In the genomic region with DNA sequence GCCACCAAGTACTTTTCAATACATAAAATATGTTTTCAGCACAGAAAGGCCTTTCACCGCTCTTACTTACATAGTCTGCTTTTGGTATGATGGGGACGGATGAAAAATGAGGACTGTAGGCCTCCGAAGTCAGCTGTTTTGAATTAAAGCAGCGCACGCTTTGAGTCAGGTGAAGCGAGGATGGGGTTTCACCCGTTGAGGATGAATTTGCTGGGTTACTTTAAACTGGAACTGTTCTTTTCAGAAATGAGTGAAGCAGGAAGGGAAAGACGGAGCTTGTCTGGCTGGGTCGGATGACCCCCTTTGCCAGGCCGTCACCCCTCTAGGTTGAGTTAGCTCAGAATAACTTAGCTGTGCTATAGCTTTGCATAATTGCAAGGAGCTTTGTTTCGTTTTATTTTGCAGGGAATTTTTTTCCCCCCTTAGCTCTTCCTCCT, we compare ENCODE assay signal across 8 cellular contexts. TPM values are rescaled to one million over a fixed set of nuclear protein-coding genes. Genes with fewer than 3 reads are reported as not detected.
A peak's percentile ranks its signal among the peaks of the same experiment; 100 is the strongest.
DNase-seq lines count a peak whose midpoint lies in the region; ATAC-seq and TF ChIP-seq lines count a peak whose summit lies in the region.

No MANE protein-coding gene starts in this region.

- peaks cover 0 to 2% (median 0%) of the 10 kb centered on the region in 3 donors for H3K27me3 Mint-ChIP-seq in CD14-positive monocyte (ENCODE audit: low read depth in 3 of 3)

- peak overlapping the region; percentile 63 for H3K27ac ChIP-seq in hepatocyte

- H3K4me2 ChIP-seq in hepatocyte, result no peak overlapping the region

- DNase-seq in CD14-positive monocyte (ENCODE audit: low spot score), result no peak
- no peak for DNase-seq in NB4 (ENCODE audit: low read depth)
- no peak for DNase-seq in hepatocyte (ENCODE audit: low spot score)
- DNase-seq in SW 1271 (lab: John Stamatoyannopoulos, UW), result no peak
- no peak for DNase-seq in NCI-H226

- peaks cover 74% of the 10 kb centered on the region for H3K4me1 Mint-ChIP-seq in CD14-positive monocyte

- 83% methylated on average over 11 of the region's 11 CpGs for WGBS in hepatocyte (ENCODE audit: low lambda C conversion rate, missing lambda C conversion rate)

- no peaks in the 10 kb centered on the region for H3K9me2 ChIP-seq in hepatocyte (replicated peaks; ENCODE audit: insufficient read depth)

- no peaks in the 10 kb centered on the region for H3K36me3 ChIP-seq in hepatocyte (replicated peaks; ENCODE audit: insufficient read depth, low read depth)

- H3K4me1 ChIP-seq in hepatocyte (ENCODE audit: insufficient read depth), result peaks cover 32% of the 10 kb centered on the region

- no peaks in the 10 kb centered on the region for H3K9me3 ChIP-seq in hepatocyte (ENCODE audit: low read depth)

- peak overlapping the region; percentile 99 to 100 (median 100) for H3K27ac Mint-ChIP-seq in CD14-positive monocyte

- H4K20me1 ChIP-seq in hepatocyte (ENCODE audit: insufficient read depth, poor library complexity, severe bottlenecking), result peaks cover 89% of the 10 kb centered on the region

- TF ChIP-seq POLR2A in NB4 (IDR thresholded peaks at IDR 0.05; ENCODE audit: extremely low read depth, insufficient read length), result no peak

- H3K27me3 ChIP-seq in hepatocyte, result no peaks in the 10 kb centered on the region

- H3K9me3 Mint-ChIP-seq in CD14-positive monocyte, result no peaks in the 10 kb centered on the region

- H3K36me3 Mint-ChIP-seq in CD14-positive monocyte, result peaks cover 0 to 16% of the 10 kb centered on the region in 2 donors

- H2AFZ ChIP-seq in hepatocyte, result no peak overlapping the region

- H3K4me3 ChIP-seq in NB4 (ENCODE audit: low read depth, low read length), result peak overlapping the region; percentile 51
- H3K4me3 ChIP-seq in hepatocyte, result no peak overlapping the region

- TF ChIP-seq CTCF in CD14-positive monocyte (IDR thresholded peaks at IDR 0.05), result no peak
- no peak for TF ChIP-seq CTCF in NB4 (IDR thresholded peaks at IDR 0.05; ENCODE audit: low read depth, low read length)
- no peak for TF ChIP-seq CTCF in hepatocyte (IDR thresholded peaks at IDR 0.05; ENCODE audit: poor library complexity)

- intact Hi-C loops in CD14-positive monocyte (cut with micrococcal nuclease), result loop anchor here (2.0 to 5.0 kb wide), 4 partner anchors 25 to 205 kb away; a partner anchor contains a TSS

- H3K79me2 ChIP-seq in hepatocyte, result peaks cover 100% of the 10 kb centered on the region

- H3K4me3 Mint-ChIP-seq in CD14-positive monocyte, result peak overlapping the region; percentile 80 to 85

- peak; percentile 37 for ATAC-seq in GM19455 (IDR thresholded peaks at IDR 0.05; ENCODE audit: unreplicated experiment)
- no peak for ATAC-seq in GM21390 (IDR thresholded peaks at IDR 0.05; ENCODE audit: unreplicated experiment)
- ATAC-seq in HG02763 (IDR thresholded peaks at IDR 0.05; ENCODE audit: unreplicated experiment), result no peak

RNA-seq across cellular contexts. Expression of a gene that starts 40.0 kb away (rescaled TPM):
- polyA plus RNA-seq in CD14-positive monocyte (10 to 100 TPM; 17.6 to 28.0 TPM), hepatocyte (76.8 and 92.5 TPM in 2 replicates)
- total RNA-seq in hepatocyte, result 60.1 and 64.3 TPM in 2 replicates
